3 cellular contexts compared by ENCODE assay signal in the genomic region with DNA sequence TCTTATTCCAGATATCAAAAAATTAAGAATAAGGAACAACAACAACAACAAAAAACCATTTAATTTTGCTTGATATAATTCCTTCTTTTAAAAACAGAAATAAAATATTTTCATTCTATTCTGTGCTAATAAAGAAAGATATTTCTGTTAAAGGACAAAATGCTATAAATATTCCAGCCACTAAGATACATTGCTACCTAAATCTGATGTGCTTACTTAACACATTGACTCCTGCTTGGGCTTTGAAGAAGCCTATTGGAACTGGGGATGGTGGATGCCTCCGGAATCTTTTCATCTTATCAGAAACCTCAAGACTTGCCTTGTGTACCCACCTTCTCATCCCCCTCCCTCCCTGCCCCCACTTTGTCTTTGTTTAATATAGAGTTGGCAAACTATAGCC.
TF ChIP-seq lines count a peak whose summit lies in the region.

No MANE protein-coding gene starts in this region.

TF ChIP-seq in GM23338, 12 proteins besides CTCF, POLR2A, EP300 and RAD21 (continued from another document and continues in another):
- no peak for TF ChIP-seq ZNF114 (CRISPR knock-in tag; IDR thresholded peaks at IDR 0.05)
- no peak for TF ChIP-seq CREB1 (CRISPR knock-in tag; IDR thresholded peaks at IDR 0.05; ENCODE audit: low read depth)
- no peak for TF ChIP-seq EZH2phosphoT487 (IDR thresholded peaks at IDR 0.05; ENCODE audit: unreplicated experiment)
- TF ChIP-seq JUNB (IDR thresholded peaks at IDR 0.05; ENCODE audit: unreplicated experiment), result no peak
- no peak for TF ChIP-seq REST (IDR thresholded peaks at IDR 0.05; ENCODE audit: unreplicated experiment)
- TF ChIP-seq NANOG (IDR thresholded peaks at IDR 0.05; ENCODE audit: borderline replicate concordance), result no peak
- TF ChIP-seq POLR2AphosphoS5 (IDR thresholded peaks at IDR 0.05; ENCODE audit: low read depth), result no peak
- TF ChIP-seq EZH2 (IDR thresholded peaks at IDR 0.05; ENCODE audit: low read depth, unreplicated experiment), result no peak

TF ChIP-seq in HEK293, 187 proteins besides CTCF, POLR2A, EP300 and RAD21 (continued from another document):
- no peak for TF ChIP-seq ZNF654 (tag by site-specific recombination; IDR thresholded peaks at IDR 0.05; ENCODE audit: low read depth)
- TF ChIP-seq ZNF169 (tag by site-specific recombination; IDR thresholded peaks at IDR 0.05), result no peak
- TF ChIP-seq, protein P1, sequence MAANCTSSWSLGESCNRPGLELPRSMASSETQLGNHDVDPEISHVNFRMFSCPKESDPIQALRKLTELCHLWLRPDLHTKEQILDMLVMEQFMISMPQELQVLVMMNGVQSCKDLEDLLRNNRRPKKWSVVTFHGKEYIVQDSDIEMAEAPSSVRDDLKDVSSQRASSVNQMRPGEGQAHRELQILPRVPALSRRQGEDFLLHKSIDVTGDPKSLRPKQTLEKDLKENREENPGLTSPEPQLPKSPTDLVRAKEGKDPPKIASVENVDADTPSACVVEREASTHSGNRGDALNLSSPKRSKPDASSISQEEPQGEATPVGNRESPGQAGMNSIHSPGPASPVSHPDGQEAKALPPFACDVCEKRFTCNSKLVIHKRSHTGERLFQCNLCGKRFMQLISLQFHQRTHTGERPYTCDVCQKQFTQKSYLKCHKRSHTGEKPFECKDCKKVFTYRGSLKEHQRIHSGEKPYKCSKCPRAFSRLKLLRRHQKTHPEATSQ (tag by site-specific recombination; IDR thresholded peaks at IDR 0.05), result no peak
- TF ChIP-seq ZNF155 (tag by site-specific recombination; IDR thresholded peaks at IDR 0.05), result no peak
- peak; percentile 95 for TF ChIP-seq SETDB1 (IDR thresholded peaks at IDR 0.05; ENCODE audit: insufficient read length, low read length)
- TF ChIP-seq ZNF549 (tag by site-specific recombination; IDR thresholded peaks at IDR 0.05), result 0 out of 2 replicates have a peak, but pooled peaks have one; percentile 36
TF ChIP-seq in HEK293: peak in this region for 2.

TF ChIP-seq in WTC11, 78 proteins besides CTCF, POLR2A, EP300 and RAD21 (continued from another document):
- TF ChIP-seq CREB1 (CRISPR knock-in tag; IDR thresholded peaks at IDR 0.05), result no peak
- TF ChIP-seq RORB (CRISPR knock-in tag; IDR thresholded peaks at IDR 0.05), result no peak
- no peak for TF ChIP-seq GRHL2 (CRISPR knock-in tag; IDR thresholded peaks at IDR 0.05; ENCODE audit: insufficient replicate concordance, severe bottlenecking)
- TF ChIP-seq CREM (CRISPR knock-in tag; IDR thresholded peaks at IDR 0.05), result no peak
- no peak for TF ChIP-seq ZNF423 (CRISPR knock-in tag; IDR thresholded peaks at IDR 0.05)
- TF ChIP-seq, protein P2, sequence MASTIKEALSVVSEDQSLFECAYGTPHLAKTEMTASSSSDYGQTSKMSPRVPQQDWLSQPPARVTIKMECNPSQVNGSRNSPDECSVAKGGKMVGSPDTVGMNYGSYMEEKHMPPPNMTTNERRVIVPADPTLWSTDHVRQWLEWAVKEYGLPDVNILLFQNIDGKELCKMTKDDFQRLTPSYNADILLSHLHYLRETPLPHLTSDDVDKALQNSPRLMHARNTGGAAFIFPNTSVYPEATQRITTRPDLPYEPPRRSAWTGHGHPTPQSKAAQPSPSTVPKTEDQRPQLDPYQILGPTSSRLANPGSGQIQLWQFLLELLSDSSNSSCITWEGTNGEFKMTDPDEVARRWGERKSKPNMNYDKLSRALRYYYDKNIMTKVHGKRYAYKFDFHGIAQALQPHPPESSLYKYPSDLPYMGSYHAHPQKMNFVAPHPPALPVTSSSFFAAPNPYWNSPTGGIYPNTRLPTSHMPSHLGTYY (CRISPR knock-in tag; IDR thresholded peaks at IDR 0.05), result no peak
- TF ChIP-seq SMAD3 (CRISPR knock-in tag; IDR thresholded peaks at IDR 0.05; ENCODE audit: borderline replicate concordance), result no peak
- no peak for TF ChIP-seq JAZF1 (CRISPR knock-in tag; IDR thresholded peaks at IDR 0.05)
- TF ChIP-seq NFATC4 (CRISPR knock-in tag; IDR thresholded peaks at IDR 0.05), result no peak
